ENCODE assay signal across 8 cellular contexts in genomic region chr2:201451330-201452057, GRCh38. TPM values are rescaled to one million over a fixed set of nuclear protein-coding genes. Genes with fewer than 3 reads are reported as not detected.
DNase-seq lines count a peak whose midpoint lies in the region; ATAC-seq, FAIRE-seq and TF ChIP-seq lines count a peak whose summit lies in the region.

Gene STRADB (plus strand): TSS chr2:201451740. CDS start chr2:201454841, 3,101 bp downstream.
A gene with protein sequence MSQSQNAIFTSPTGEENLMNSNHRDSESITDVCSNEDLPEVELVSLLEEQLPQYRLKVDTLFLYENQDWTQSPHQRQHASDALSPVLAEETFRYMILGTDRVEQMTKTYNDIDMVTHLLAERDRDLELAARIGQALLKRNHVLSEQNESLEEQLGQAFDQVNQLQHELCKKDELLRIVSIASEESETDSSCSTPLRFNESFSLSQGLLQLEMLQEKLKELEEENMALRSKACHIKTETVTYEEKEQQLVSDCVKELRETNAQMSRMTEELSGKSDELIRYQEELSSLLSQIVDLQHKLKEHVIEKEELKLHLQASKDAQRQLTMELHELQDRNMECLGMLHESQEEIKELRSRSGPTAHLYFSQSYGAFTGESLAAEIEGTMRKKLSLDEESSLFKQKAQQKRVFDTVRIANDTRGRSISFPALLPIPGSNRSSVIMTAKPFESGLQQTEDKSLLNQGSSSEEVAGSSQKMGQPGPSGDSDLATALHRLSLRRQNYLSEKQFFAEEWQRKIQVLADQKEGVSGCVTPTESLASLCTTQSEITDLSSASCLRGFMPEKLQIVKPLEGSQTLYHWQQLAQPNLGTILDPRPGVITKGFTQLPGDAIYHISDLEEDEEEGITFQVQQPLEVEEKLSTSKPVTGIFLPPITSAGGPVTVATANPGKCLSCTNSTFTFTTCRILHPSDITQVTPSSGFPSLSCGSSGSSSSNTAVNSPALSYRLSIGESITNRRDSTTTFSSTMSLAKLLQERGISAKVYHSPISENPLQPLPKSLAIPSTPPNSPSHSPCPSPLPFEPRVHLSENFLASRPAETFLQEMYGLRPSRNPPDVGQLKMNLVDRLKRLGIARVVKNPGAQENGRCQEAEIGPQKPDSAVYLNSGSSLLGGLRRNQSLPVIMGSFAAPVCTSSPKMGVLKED (minus strand): TSS chr2:201451458. CDS start chr2:201420507, 30,951 bp downstream.

- no peaks in the 10 kb centered on the region for H3K9me3 ChIP-seq in psoas muscle

- H3K36me3 ChIP-seq in psoas muscle (ENCODE audit: insufficient read depth in 1 of 2, low read depth in 1 of 2) = peaks cover 2 to 17% of the 10 kb centered on the region in 2 donors

- TF ChIP-seq CTCF in psoas muscle (IDR thresholded peaks at IDR 0.05) = peak; percentile 39

- ATAC-seq in GM18498 (IDR thresholded peaks at IDR 0.05; ENCODE audit: unreplicated experiment) (peak; percentile 96), HG02938 (IDR thresholded peaks at IDR 0.05; ENCODE audit: unreplicated experiment) (peak; percentile 97), left ventricle myocardium superior (peak; percentile 97), psoas muscle (peak; percentile 96 to 98 (median 98))

- H3K27ac ChIP-seq in angular gyrus (ENCODE audit: low read depth, low read length) (peak within 1 kb of the TSS; percentile 88), psoas muscle (peak within 1 kb of the TSS; percentile 94)

- no peaks in the 10 kb centered on the region for H3K27me3 ChIP-seq in psoas muscle (ENCODE audit: insufficient read depth in 3 of 3, low read length in 2 of 3)

- H3K4me3 ChIP-seq in psoas muscle = peak within 1 kb of the TSS; percentile 98

- WGBS in psoas muscle, 3 donors = 0 to 1% (median 1%) methylated on average over 37 to 75 of the region's 75 CpGs

- FAIRE-seq in urothelium cell line (lab: Jason Lieb, UNC) = peak; percentile 96

- peaks cover 39% of the 10 kb centered on the region for H3K4me1 ChIP-seq in psoas muscle

- peak; percentile 49 to 82 for DNase-seq in NCI-H187 (lab: John Stamatoyannopoulos, UW)
- peak; percentile 86 to 99 (median 95) for DNase-seq in T-helper 2 cell
- DNase-seq in left ventricle myocardium superior = peak; percentile 97
- DNase-seq in psoas muscle = peak; percentile 95 to 99
- DNase-seq in urothelium cell line (ENCODE audit: low spot score) = peak; percentile 97

- intact Hi-C loops in left ventricle myocardium superior (cut with micrococcal nuclease) (loop anchor here (10.0 kb wide), 1 partner anchor 57 kb away; no protein-coding TSS in a partner anchor), psoas muscle (cut with DNase I) (loop anchor here in 1 of 2 donors (2.0 to 10.0 kb wide), 2 partner anchors 45 to 193 kb away; partner anchors contain the start of gene TMEM237)

RNA-seq across cellular contexts. Expression of gene STRADB, which starts in this region (rescaled TPM):
- total RNA-seq in left ventricle myocardium superior (81.4 TPM), psoas muscle (10 to 100 TPM; 55.9 to 87.3 (median 81.2) TPM)
- polyA plus RNA-seq in psoas muscle = 100 to 1,000 TPM in 1 of 3 donors, 10 to 100 TPM in 2; 48.5 to 175 (median 69.9) TPM

RNA-seq across cellular contexts. Expression of the second gene that starts in this region (rescaled TPM):
- total RNA-seq in left ventricle myocardium superior (202 TPM), psoas muscle (10 to 100 TPM; 17.6 to 53.0 (median 36.5) TPM)
- 10 to 100 TPM in 2 of 3 donors, 1 to 10 TPM in 1; 9.8 to 23.4 (median 21.1) TPM for polyA plus RNA-seq in psoas muscle

Comparison
In these comparisons a context has a peak if more than half of its experiments do, and no peak if none do; other contexts are left out.
1. Peak in every context shown above with its lines: DNase-seq, ATAC-seq, H3K4me3 ChIP-seq and H3K27ac ChIP-seq.